In genomic region chr20:34367911-34368310, GRCh38 we compare ENCODE assay signal across 8 cellular contexts. TPM values are rescaled to one million over a fixed set of nuclear protein-coding genes. Genes with fewer than 3 reads are reported as not detected.
A peak's percentile ranks its signal among the peaks of the same experiment; 100 is the strongest.
DNase-seq lines count a peak whose midpoint lies in the region; ATAC-seq and TF ChIP-seq lines count a peak whose summit lies in the region.
"Not testable (repeated sequence)": the region's sequence is repeated elsewhere in the genome, so short reads cannot be mapped to it uniquely, and the experiment has no call there.

No MANE protein-coding gene starts in this region.

- H3K4me1 ChIP-seq in H9 (ENCODE audit: insufficient read depth, low read length); trophoblast cell (ENCODE audit: control insufficient read depth in 1 of 2, insufficient read depth in 2 of 2, low read length in 2 of 2): not testable (repeated sequence)
- H3K4me1 ChIP-seq in PC-9 (replicated peaks; ENCODE audit: insufficient read depth) (peaks cover 61% of the 10 kb centered on the region), mammary epithelial cell (ENCODE audit: insufficient read depth, low read length) (peaks cover 47% of the 10 kb centered on the region)

- H3K79me1 ChIP-seq in H9 (ENCODE audit: insufficient read depth, low read depth, low read length, poor library complexity, severe bottlenecking); trophoblast cell (ENCODE audit: low read length): not testable (repeated sequence)

- POLR2A ChIA-PET in CD4-positive, alpha-beta T cell (lab: Charles Lee) = interaction anchor here (1.3 kb wide), 1 partner anchor 65 kb away, joined by 3 read pairs; the partner anchor contains the start of gene AHCY
- POLR2A ChIA-PET in PC-9 (lab: Charles Lee; ENCODE audit: unreplicated experiment) = interaction anchor here (0.5 kb wide), 1 partner anchor 44 kb away, joined by 3 read pairs; no protein-coding TSS in a partner anchor
- POLR2A ChIA-PET in activated CD8-positive, alpha-beta T cell treated with anti-CD3 and anti-CD28 coated beads for 36 hours (lab: Charles Lee) = interaction anchor here (0.6 to 1.9 kb wide), 2 partner anchors 8 to 38 kb away, joined by 3 to 4 read pairs; no protein-coding TSS in a partner anchor

- CTCF ChIA-PET in CD4-positive, alpha-beta T cell (lab: Charles Lee); mammary epithelial cell (lab: Charles Lee; ENCODE audit: low non-redundant PET): not testable (repeated sequence)
- CTCF ChIA-PET in PC-9 (lab: Charles Lee) = interaction anchor here (0.6 to 0.7 kb wide), 2 partner anchors 105 to 191 kb away, joined by 3 to 7 read pairs; no protein-coding TSS in a partner anchor
- CTCF ChIA-PET in activated CD8-positive, alpha-beta T cell treated with anti-CD3 and anti-CD28 coated beads for 36 hours (lab: Charles Lee) = interaction anchor here (2.2 kb wide), 1 partner anchor 55 kb away, joined by 7 read pairs; no protein-coding TSS in a partner anchor

- H3K4ac ChIP-seq in H9 (ENCODE audit: low read depth, low read length) = not testable (repeated sequence)
- peak overlapping the region; percentile 70 for H3K4ac ChIP-seq in trophoblast cell (ENCODE audit: low read depth, low read length)

- not testable (repeated sequence) for TF ChIP-seq CTCF in CD4-positive, alpha-beta T cell (IDR thresholded peaks at IDR 0.05); H9 (conservative IDR thresholded peaks at IDR 0.05); PC-9 (conservative IDR thresholded peaks at IDR 0.05); activated CD8-positive, alpha-beta T cell treated with anti-CD3 and anti-CD28 coated beads for 36 hours (IDR thresholded peaks at IDR 0.05); mammary epithelial cell (conservative IDR thresholded peaks at IDR 0.05 in 1 of 2, IDR thresholded peaks at IDR 0.05 in 1 of 2; ENCODE audit: extremely low read depth in 1 of 2, insufficient read depth in 1 of 2, low read depth in 1 of 2, low read length in 2 of 2); mesothelial cell of epicardium (IDR thresholded peaks at IDR 0.05; ENCODE audit: unreplicated experiment)

- H3K27me3 Mint-ChIP-seq in CD4-positive, alpha-beta T cell; H9 (ENCODE audit: low read depth); activated CD8-positive, alpha-beta T cell treated with anti-CD3 and anti-CD28 coated beads for 36 hours; mesothelial cell of epicardium (ENCODE audit: low read depth): not testable (repeated sequence)

- H3K4me3 ChIP-seq in PC-9 = peak overlapping the region; percentile 10; the same call in 1 of the 2 replicates
- not testable (repeated sequence) for H3K4me3 ChIP-seq in mammary epithelial cell (replicated peaks in 1 of 3; ENCODE audit: insufficient read depth in 1 of 3, low read depth in 2 of 3, low read length in 3 of 3); trophoblast cell (ENCODE audit: low read depth, low read length)

- not testable (repeated sequence) for H4K12ac ChIP-seq in trophoblast cell (ENCODE audit: low read depth, low read length)

- not testable (repeated sequence) for DNase-seq in CD4-positive, alpha-beta T cell; H9; PC-9; activated CD8-positive, alpha-beta T cell treated with anti-CD3 and anti-CD28 coated beads for 36 hours; mammary epithelial cell; epithelial cell of prostate (ENCODE audit: low read depth, low spot score); mesothelial cell of epicardium (ENCODE audit: low spot score in 2 of 2, unreplicated experiment in 2 of 2); trophoblast cell

- not testable (repeated sequence) for H3K56ac ChIP-seq in H9 (ENCODE audit: insufficient read length, low read depth, low read length)

- dilution Hi-C loops in mammary epithelial cell (cut with HindIII; ENCODE audit: low sequenced_read_pairs) = loop anchor here (5.0 kb wide), 1 partner anchor 39 kb away; no protein-coding TSS in a partner anchor

- intact Hi-C loops in CD4-positive, alpha-beta T cell (cut with DNase I, micrococcal nuclease) = loop anchor here in 1 of 2 experiments (10.0 kb wide), 1 partner anchor 1633 kb away; no protein-coding TSS in a partner anchor
- intact Hi-C loops in PC-9 (cut with micrococcal nuclease; ENCODE audit: unreplicated experiment) = loop anchor here (2.0 kb wide), 1 partner anchor 23 kb away; no protein-coding TSS in a partner anchor
- intact Hi-C loops in activated CD8-positive, alpha-beta T cell treated with anti-CD3 and anti-CD28 coated beads for 36 hours (cut with micrococcal nuclease); mammary epithelial cell (cut with micrococcal nuclease): not testable (repeated sequence)

- H3K23me2 ChIP-seq in H9 (ENCODE audit: insufficient read length, low read depth, low read length, poor library complexity, severe bottlenecking) = not testable (repeated sequence)

- H3K18ac ChIP-seq in H9 (ENCODE audit: insufficient read length, low read depth, low read length); trophoblast cell (ENCODE audit: low read length): not testable (repeated sequence)

- not testable (repeated sequence) for H3K9me2 ChIP-seq in PC-9 (ENCODE audit: insufficient read depth)

- H4K91ac ChIP-seq in H9 (ENCODE audit: insufficient read length, low read depth, low read length); trophoblast cell (ENCODE audit: low read depth, low read length): not testable (repeated sequence)

- not testable (repeated sequence) for H4K20me1 ChIP-seq in H9 (ENCODE audit: control insufficient read depth, insufficient read depth, insufficient read length); PC-9 (ENCODE audit: insufficient read depth); mammary epithelial cell (ENCODE audit: insufficient read depth, low read length)

- not testable (repeated sequence) for H3T11ph ChIP-seq in H9 (ENCODE audit: low read length)

- H3K27ac ChIP-seq in CD4-positive, alpha-beta T cell (ENCODE audit: low read depth, low read length); H9 (ENCODE audit: insufficient read length, low read depth, low read length); trophoblast cell (ENCODE audit: low read depth, low read length): not testable (repeated sequence)
- peak overlapping the region; percentile 94 for H3K27ac ChIP-seq in PC-9
- peak overlapping the region; percentile 22 for H3K27ac ChIP-seq in mammary epithelial cell (ENCODE audit: insufficient read depth, low read depth, low read length)
- H3K27ac ChIP-seq in epithelial cell of prostate = peak overlapping the region; percentile 77

- not testable (repeated sequence) for H3K4me2 ChIP-seq in H9 (ENCODE audit: insufficient read depth, insufficient read length, low read length); mammary epithelial cell (ENCODE audit: insufficient read depth, low read depth, low read length); trophoblast cell (ENCODE audit: low read length)
- peak overlapping the region; percentile 100 for H3K4me2 ChIP-seq in PC-9

- BruUV-seq in PC-9 (replicated peaks; lab: Mats Ljungman, UMichigan); mammary epithelial cell (replicated peaks; lab: Mats Ljungman, UMichigan): not testable (repeated sequence)

- not testable (repeated sequence) for H3K23ac ChIP-seq in H9 (ENCODE audit: insufficient read length, low read depth, low read length); trophoblast cell (ENCODE audit: low read length)

- not testable (repeated sequence) for H2AFZ ChIP-seq in H9 (ENCODE audit: low read length); PC-9; mammary epithelial cell (ENCODE audit: low read depth, low read length); trophoblast cell (ENCODE audit: insufficient read depth, low read length, poor library complexity)

- H2BK12ac ChIP-seq in H9 (ENCODE audit: insufficient read length, low read depth, low read length); trophoblast cell (ENCODE audit: low read length): not testable (repeated sequence)

- H2BK120ac ChIP-seq in H9 (ENCODE audit: low read depth, low read length, poor library complexity, severe bottlenecking); trophoblast cell (ENCODE audit: insufficient read depth, low read length, poor library complexity): not testable (repeated sequence)

- peaks cover 68% of the 10 kb centered on the region for H3K36me3 ChIP-seq in PC-9 (ENCODE audit: low read depth)
- H3K36me3 ChIP-seq in mammary epithelial cell (ENCODE audit: insufficient read depth, low read length) = peaks cover 29% of the 10 kb centered on the region
- peaks cover 21 to 22% of the 10 kb centered on the region in 2 experiments for H3K36me3 ChIP-seq in trophoblast cell (ENCODE audit: control insufficient read depth in 1 of 2, insufficient read depth in 2 of 2, low read length in 2 of 2)

- not testable (repeated sequence) for H4K5ac ChIP-seq in H9 (ENCODE audit: insufficient read length, low read depth, low read length)

- in situ Hi-C loops in mammary epithelial cell (cut with MboI; ENCODE audit: low sequenced_read_pairs in 2 of 2) = loop anchor here in 1 of 2 donors (10.0 kb wide), 1 partner anchor 53 kb away; no protein-coding TSS in a partner anchor

- H3K14ac ChIP-seq in H9 (ENCODE audit: insufficient read depth, low read length); trophoblast cell (ENCODE audit: low read length): not testable (repeated sequence)

- no CpG with 5 or more reads among the region's 9 CpGs for WGBS in H9 (ENCODE audit: extremely low coverage, insufficient read length, low lambda C conversion rate)
- 98% methylated on average over 9 of the region's 9 CpGs for WGBS in mammary epithelial cell (ENCODE audit: low coverage, missing lambda C conversion rate)
- WGBS in trophoblast cell (ENCODE audit: extremely low coverage, insufficient coverage, insufficient read length) = no CpG with 5 or more reads among the region's 9 CpGs

- not testable (repeated sequence) for H3K9me3 Mint-ChIP-seq in CD4-positive, alpha-beta T cell; H9; activated CD8-positive, alpha-beta T cell treated with anti-CD3 and anti-CD28 coated beads for 36 hours; mesothelial cell of epicardium

- H2BK20ac ChIP-seq in H9 (ENCODE audit: low read depth, low read length, poor library complexity, severe bottlenecking) = not testable (repeated sequence)

- H2BK15ac ChIP-seq in H9 (ENCODE audit: low read depth, low read length) = not testable (repeated sequence)

- H4K8ac ChIP-seq in H9 (replicated peaks; ENCODE audit: insufficient read length, low read depth, low read length); trophoblast cell (ENCODE audit: low read depth, low read length): not testable (repeated sequence)

- peak overlapping the region; percentile 22 for H3K4me3 Mint-ChIP-seq in CD4-positive, alpha-beta T cell
- H3K4me3 Mint-ChIP-seq in H9; activated CD8-positive, alpha-beta T cell treated with anti-CD3 and anti-CD28 coated beads for 36 hours; mesothelial cell of epicardium: not testable (repeated sequence)

- H3K9ac ChIP-seq in H9 (ENCODE audit: extremely low read depth, insufficient read length, low read length); mammary epithelial cell (ENCODE audit: insufficient read depth, low read length); trophoblast cell (ENCODE audit: low read length): not testable (repeated sequence)

- not testable (repeated sequence) for H3K9me3 ChIP-seq in CD4-positive, alpha-beta T cell (ENCODE audit: control insufficient read depth, low read length); H9 (ENCODE audit: control insufficient read depth, low read depth, low read length); PC-9 (ENCODE audit: insufficient read depth, low read depth); mammary epithelial cell (replicated peaks; ENCODE audit: insufficient read depth, low read length); trophoblast cell (ENCODE audit: insufficient read depth, low read depth, low read length)

- ATAC-seq in CD4-positive, alpha-beta T cell (ENCODE audit: poor library complexity); activated CD8-positive, alpha-beta T cell treated with anti-CD3 and anti-CD28 coated beads for 36 hours: not testable (repeated sequence)

- not testable (repeated sequence) for H3K27me3 ChIP-seq in CD4-positive, alpha-beta T cell (ENCODE audit: control insufficient read depth, insufficient read depth, low read length); H9 (ENCODE audit: insufficient read depth, low read length); PC-9 (ENCODE audit: insufficient read depth, low read depth); mammary epithelial cell (ENCODE audit: insufficient read depth, low read length); trophoblast cell (ENCODE audit: insufficient read depth, low read length)

- H3K36me3 Mint-ChIP-seq in CD4-positive, alpha-beta T cell (ENCODE audit: low read depth) = peaks cover 60% of the 10 kb centered on the region
- H3K36me3 Mint-ChIP-seq in H9 (ENCODE audit: insufficient read depth in 1 of 3, low read depth in 3 of 3) (peaks cover 33 to 50% (median 38%) of the 10 kb centered on the region in 3 experiments), mesothelial cell of epicardium (peaks cover 25% of the 10 kb centered on the region)
- H3K36me3 Mint-ChIP-seq in activated CD8-positive, alpha-beta T cell treated with anti-CD3 and anti-CD28 coated beads for 36 hours (ENCODE audit: low read depth) = peaks cover 55% of the 10 kb centered on the region

- H3K27ac Mint-ChIP-seq in CD4-positive, alpha-beta T cell = peak overlapping the region; percentile 30
- H3K27ac Mint-ChIP-seq in H9 = peak overlapping the region in 2 of 3 experiments; percentile 18 to 30; a peak in 4 of 7 replicates
- peak overlapping the region; percentile 20 for H3K27ac Mint-ChIP-seq in activated CD8-positive, alpha-beta T cell treated with anti-CD3 and anti-CD28 coated beads for 36 hours
- H3K27ac Mint-ChIP-seq in mesothelial cell of epicardium = peak overlapping the region; percentile 11

- H3K79me2 ChIP-seq in H9 (ENCODE audit: insufficient read depth, low read length) (peaks cover 19% of the 10 kb centered on the region; the same call in 1 of the 2 replicates), PC-9 (ENCODE audit: low read depth) (peaks cover 96% of the 10 kb centered on the region), mammary epithelial cell (ENCODE audit: insufficient read depth, low read length) (peaks cover 94% of the 10 kb centered on the region), trophoblast cell (ENCODE audit: control insufficient read depth, insufficient read depth, low read length, poor library complexity) (peaks cover 27% of the 10 kb centered on the region)

- H3K4me1 Mint-ChIP-seq in CD4-positive, alpha-beta T cell (ENCODE audit: low read depth) = peaks cover 59% of the 10 kb centered on the region
- H3K4me1 Mint-ChIP-seq in H9 = peaks cover 15 to 16% of the 10 kb centered on the region in 2 experiments
- peaks cover 57% of the 10 kb centered on the region for H3K4me1 Mint-ChIP-seq in activated CD8-positive, alpha-beta T cell treated with anti-CD3 and anti-CD28 coated beads for 36 hours (ENCODE audit: low read depth)
- H3K4me1 Mint-ChIP-seq in mesothelial cell of epicardium = peaks cover 24% of the 10 kb centered on the region

- not testable (repeated sequence) for H2AK5ac ChIP-seq in H9 (ENCODE audit: insufficient read length, low read length); trophoblast cell (ENCODE audit: low read length)

- not testable (repeated sequence) for H2BK5ac ChIP-seq in H9 (ENCODE audit: insufficient read length, low read length); trophoblast cell (ENCODE audit: low read depth, low read length, poor library complexity)

- peaks cover 60% of the 10 kb centered on the region for H3F3A ChIP-seq in PC-9 (ENCODE audit: insufficient read depth, low read depth)

RNA-seq across cellular contexts. Expression of gene ITCH, which starts 4.8 kb away (rescaled TPM):
- total RNA-seq in CD4-positive, alpha-beta T cell = 10 to 100 TPM; 44.2 to 47.0 TPM
- total RNA-seq in H9 (2021) (55.9 and 56.9 TPM in 2 replicates), PC-9 (2021) (91.6 and 144 TPM in 2 replicates), mammary epithelial cell (100 to 1,000 TPM in 1 of 2 donors, 10 to 100 TPM in 1; 91.4 to 127 TPM), mesothelial cell of epicardium (54.3 to 62.2 TPM (median 60.2 TPM) in 3 replicates)
- total RNA-seq in activated CD8-positive, alpha-beta T cell treated with anti-CD3 and anti-CD28 coated beads for 36 hours = 10 to 100 TPM; 46.0 to 51.8 TPM
- polyA plus RNA-seq in mammary epithelial cell = 25.0 TPM
- polyA minus RNA-seq in mammary epithelial cell = 52.5 TPM
- 49.2 and 50.3 TPM in 2 replicates for polyA plus RNA-seq in trophoblast cell (2013)
